Comparison of ENCODE assay signal across 14 cellular contexts in genomic region chr22:25572708-25573161, GRCh38. TPM values are rescaled to one million over a fixed set of nuclear protein-coding genes. Genes with fewer than 3 reads are reported as not detected.
DNase-seq lines count a peak whose midpoint lies in the region; ATAC-seq, FAIRE-seq and TF ChIP-seq lines count a peak whose summit lies in the region.
"Had no signal": no experiment of that assay in that cellular context is flagged by ENCODE, and none has a peak within 500 bp of the region (broad histone marks: within the 10 kb centered on the region; RNA-seq: fewer than 3 reads in every experiment).

No MANE protein-coding gene starts in this region.

- H3K4me1 ChIP-seq in aorta (ENCODE audit: control insufficient read depth in 1 of 2, insufficient read depth in 2 of 2, low read length in 2 of 2), result no peaks in the 10 kb centered on the region

- H3K4me3 ChIP-seq in aorta (ENCODE audit: low read length in 2 of 2), result no peak overlapping the region
- H3K4me3 ChIP-seq: lung had no signal

- H3K9me3 Mint-ChIP-seq in activated T-helper 1 cell treated with anti-CD3 and anti-CD28 coated beads, Interleukin-12 subunit alpha, Interleukin-12 subunit beta, Interleukin-2, Interleukin-4 antibody, amounts not matched to agents 30 ng/mL and 10 ng/mL and 1 ng/mL, durations not matched to agents 14 hours and 24 hours and 36 hours, result peaks cover 3% of the 10 kb centered on the region
- H3K9me3 Mint-ChIP-seq: CD8-positive, alpha-beta memory T cell had no signal

- H3K36me3 Mint-ChIP-seq in activated T-helper 1 cell treated with anti-CD3 and anti-CD28 coated beads, Interleukin-12 subunit alpha, Interleukin-12 subunit beta, Interleukin-2, Interleukin-4 antibody, amounts not matched to agents 30 ng/mL and 10 ng/mL and 1 ng/mL, durations not matched to agents 14 hours and 24 hours and 36 hours (ENCODE audit: low read depth), result peaks cover 16% of the 10 kb centered on the region

- peak overlapping the region; percentile 46 for H3K27ac Mint-ChIP-seq in activated T-helper 1 cell treated with anti-CD3 and anti-CD28 coated beads, Interleukin-12 subunit alpha, Interleukin-12 subunit beta, Interleukin-2, Interleukin-4 antibody, amounts not matched to agents 30 ng/mL and 10 ng/mL and 1 ng/mL, durations not matched to agents 14 hours and 24 hours and 36 hours
- H3K27ac Mint-ChIP-seq: CD8-positive, alpha-beta memory T cell; progenitor cell of endocrine pancreas had no signal

- H3K27me3 Mint-ChIP-seq in activated T-helper 1 cell treated with anti-CD3 and anti-CD28 coated beads, Interleukin-12 subunit alpha, Interleukin-12 subunit beta, Interleukin-2, Interleukin-4 antibody, amounts not matched to agents 30 ng/mL and 10 ng/mL and 1 ng/mL, durations not matched to agents 14 hours and 24 hours and 36 hours (ENCODE audit: insufficient read depth), result no peaks in the 10 kb centered on the region
- H3K27me3 Mint-ChIP-seq: progenitor cell of endocrine pancreas had no signal

- TF ChIP-seq POLR2A in GM12891 (IDR thresholded peaks at IDR 0.05; ENCODE audit: low read depth, low read length), result no peak

- intact Hi-C loops in activated T-helper 1 cell treated with anti-CD3 and anti-CD28 coated beads, Interleukin-12 subunit alpha, Interleukin-12 subunit beta, Interleukin-2, Interleukin-4 antibody, amounts not matched to agents 30 ng/mL and 10 ng/mL and 1 ng/mL, durations not matched to agents 14 hours and 24 hours and 36 hours (cut with micrococcal nuclease), result loop anchor here (2.0 to 5.0 kb wide), 2 partner anchors 130 to 175 kb away; no protein-coding TSS in a partner anchor
- intact Hi-C loops in aorta (cut with DNase I), result no loop called here

- FAIRE-seq in GM12891 (lab: Jason Lieb, UNC), result peak; percentile 26
- FAIRE-seq: HTR-8/SVneo had no signal

- peaks cover 69% of the 10 kb centered on the region for H3K4me1 Mint-ChIP-seq in activated T-helper 1 cell treated with anti-CD3 and anti-CD28 coated beads, Interleukin-12 subunit alpha, Interleukin-12 subunit beta, Interleukin-2, Interleukin-4 antibody, amounts not matched to agents 30 ng/mL and 10 ng/mL and 1 ng/mL, durations not matched to agents 14 hours and 24 hours and 36 hours (ENCODE audit: low read depth)
- H3K4me1 Mint-ChIP-seq: CD8-positive, alpha-beta memory T cell had no signal

- H3K27ac ChIP-seq in aorta (ENCODE audit: low read depth in 1 of 2, low read length in 2 of 2), result no peak overlapping the region

- peak overlapping the region; percentile 3 for H3K4me3 Mint-ChIP-seq in activated T-helper 1 cell treated with anti-CD3 and anti-CD28 coated beads, Interleukin-12 subunit alpha, Interleukin-12 subunit beta, Interleukin-2, Interleukin-4 antibody, amounts not matched to agents 30 ng/mL and 10 ng/mL and 1 ng/mL, durations not matched to agents 14 hours and 24 hours and 36 hours
- H3K4me3 Mint-ChIP-seq: CD8-positive, alpha-beta memory T cell had no signal

- H3K27me3 ChIP-seq in aorta (ENCODE audit: control insufficient read depth in 1 of 2, insufficient read depth in 2 of 2, low read length in 1 of 2), result no peaks in the 10 kb centered on the region

- H3K9me3 ChIP-seq in aorta (ENCODE audit: control insufficient read depth, low read length), result no peaks in the 10 kb centered on the region

- ATAC-seq in GM19463 (IDR thresholded peaks at IDR 0.05; ENCODE audit: unreplicated experiment) (peak; percentile 76), HG03460 (IDR thresholded peaks at IDR 0.05; ENCODE audit: unreplicated experiment) (peak; percentile 49), aorta (ENCODE audit: low FRiP score) (no peak)

- DNase-seq in GM12891 (ENCODE audit: insufficient read length, low spot score), result no peak
- no peak for DNase-seq in activated T-helper 1 cell treated with anti-CD3 and anti-CD28 coated beads, Interleukin-12 subunit alpha, Interleukin-12 subunit beta, Interleukin-2, Interleukin-4 antibody, amounts not matched to agents 30 ng/mL and 10 ng/mL and 1 ng/mL, durations not matched to agents 14 hours and 24 hours and 36 hours (ENCODE audit: low spot score)
- DNase-seq in NCI-H1092 treated with DMSO at 0.1 percent for 48 hours (lab: John Stamatoyannopoulos, UW), result no peak
- DNase-seq in aorta, result no peak
- no peak for DNase-seq in cerebellar nuclear complex (lab: John Stamatoyannopoulos, UW)
- DNase-seq in NCI-H345 treated with DMSO at 0.1 percent for 48 hours (lab: John Stamatoyannopoulos, UW; ENCODE audit: unreplicated experiment), result no peak
- DNase-seq: activated CD4-positive, alpha-beta T cell treated with anti-CD3 and anti-CD28 coated beads for 1 hour; CD8-positive, alpha-beta memory T cell; RPMI8226 had no signal

- H3K36me3 ChIP-seq in aorta (ENCODE audit: control insufficient read depth in 1 of 2, insufficient read depth in 2 of 2, low read length in 1 of 2), result no peaks in the 10 kb centered on the region

TF ChIP-seq in GM12891, 5 proteins besides CTCF, POLR2A, EP300 and RAD21:
- no peak for TF ChIP-seq SPI1 (IDR thresholded peaks at IDR 0.05; ENCODE audit: low read depth, low read length)
- TF ChIP-seq PAX5 (IDR thresholded peaks at IDR 0.05; ENCODE audit: insufficient read depth, low read length, severe bottlenecking), result no peak
- no peak for TF ChIP-seq POU2F2 (IDR thresholded peaks at IDR 0.05; ENCODE audit: low read depth, low read length)
- TF ChIP-seq POLR2AphosphoS5 (IDR thresholded peaks at IDR 0.05; ENCODE audit: low read depth, low read length), result no peak
- TF ChIP-seq TAF1 (IDR thresholded peaks at IDR 0.05; ENCODE audit: low read depth, low read length), result no peak

RNA-seq across cellular contexts. Expression of gene GRK3, which starts 8.3 kb away (rescaled TPM):
- polyA plus RNA-seq in GM12891 (2012; ENCODE audit: low read depth, missing spikeins), result 8.5 TPM
- 33.0 and 38.2 TPM in 2 replicates for total RNA-seq in activated T-helper 1 cell treated with anti-CD3 and anti-CD28 coated beads, Interleukin-12 subunit alpha, Interleukin-12 subunit beta, Interleukin-2, Interleukin-4 antibody, amounts not matched to agents 30 ng/mL and 10 ng/mL and 1 ng/mL, durations not matched to agents 14 hours and 24 hours and 36 hours
- 10 to 100 TPM in 1 of 2 donors, 1 to 10 TPM in 1; 9.5 to 11.4 TPM for total RNA-seq in aorta
- polyA plus RNA-seq in aorta, result 1 to 10 TPM in 1 of 2 donors, under 1 TPM in 1; 0.23 to 2.8 TPM
